In the genomic region with DNA sequence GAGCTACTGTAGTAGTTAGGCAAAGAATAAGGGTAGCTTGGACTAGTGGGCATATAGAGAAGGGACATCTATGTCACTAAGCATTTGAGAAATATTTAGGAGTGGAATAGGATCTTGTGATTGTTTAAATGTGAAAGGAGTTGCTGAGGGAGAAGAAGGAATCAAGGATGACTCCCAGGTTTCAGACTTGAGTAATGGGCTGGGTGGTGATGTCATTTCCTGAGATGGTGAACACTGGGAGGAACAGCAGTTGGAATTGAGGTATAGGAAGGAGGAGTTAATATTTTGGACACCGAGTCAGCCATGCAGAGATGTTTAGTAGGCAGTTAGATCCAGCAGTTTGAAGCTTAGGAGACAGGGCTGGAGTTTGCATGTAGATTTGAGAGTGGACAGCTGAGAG, we compare ENCODE assay signal across 18 cellular contexts.
"Had no signal": no experiment of that assay in that cellular context is flagged by ENCODE, and none has a peak within 500 bp of the region (broad histone marks: within the 10 kb centered on the region; RNA-seq: fewer than 3 reads in every experiment).

No MANE protein-coding gene starts in this region.

- H3K9me3 ChIP-seq: ascending aorta, left lung, sigmoid colon, suprapubic skin, upper lobe of left lung had no signal

- H3K4me1 ChIP-seq: ascending aorta, left lung, suprapubic skin, upper lobe of left lung had no signal

- H3K4me3 ChIP-seq: ascending aorta, left lung, sigmoid colon, suprapubic skin, upper lobe of left lung had no signal

- H3K27ac Mint-ChIP-seq: activated CD4-positive, alpha-beta T cell treated with anti-CD3 and anti-CD28 coated beads for 36 hours; activated CD8-positive, alpha-beta T cell treated with anti-CD3 and anti-CD28 coated beads for 36 hours; activated naive CD8-positive, alpha-beta T cell treated with anti-CD3 and anti-CD28 coated beads, Interleukin-2, amount 50 U/mL, for 24 hours; activated T-helper 1 cell treated with anti-CD3 and anti-CD28 coated beads, Interleukin-12 subunit alpha, Interleukin-12 subunit beta, Interleukin-2, Interleukin-4 antibody, amounts not matched to agents 30 ng/mL and 10 ng/mL and 1 ng/mL, durations not matched to agents 14 hours and 24 hours and 36 hours; memory B cell had no signal

- H3K27me3 Mint-ChIP-seq: activated CD8-positive, alpha-beta T cell treated with anti-CD3 and anti-CD28 coated beads for 36 hours had no signal

- ATAC-seq: activated CD4-positive, alpha-beta T cell treated with anti-CD3 and anti-CD28 coated beads for 36 hours; activated CD8-positive, alpha-beta T cell treated with anti-CD3 and anti-CD28 coated beads for 36 hours; activated naive CD8-positive, alpha-beta T cell treated with anti-CD3 and anti-CD28 coated beads, Interleukin-2, amount 50 U/mL, for 24 hours; left lung had no signal

- H3K4me1 Mint-ChIP-seq: activated CD4-positive, alpha-beta T cell treated with anti-CD3 and anti-CD28 coated beads for 36 hours; activated naive CD8-positive, alpha-beta T cell treated with anti-CD3 and anti-CD28 coated beads, Interleukin-2, amount 50 U/mL, for 24 hours had no signal

- DNase-seq: activated CD4-positive, alpha-beta T cell treated with anti-CD3 and anti-CD28 coated beads for 36 hours; activated CD8-positive, alpha-beta memory T cell treated with anti-CD3 and anti-CD28 coated beads, Interleukin-2, amount 50 U/mL, for 48 hours; activated CD8-positive, alpha-beta T cell treated with anti-CD3 and anti-CD28 coated beads for 36 hours; activated naive CD4-positive, alpha-beta T cell; activated naive CD8-positive, alpha-beta T cell treated with anti-CD3 and anti-CD28 coated beads, Interleukin-2, amount 50 U/mL, for 24 hours; effector CD4-positive, alpha-beta T cell; left lung; sigmoid colon; stimulated activated naive CD4-positive, alpha-beta T cell treated with Interleukin-2 at 50 U/mL for 16 hours; T-helper 9 cell; upper lobe of left lung had no signal

- H3K27ac ChIP-seq: ascending aorta, left lung, suprapubic skin, upper lobe of left lung had no signal

- H3K4me3 Mint-ChIP-seq: activated CD4-positive, alpha-beta T cell treated with anti-CD3 and anti-CD28 coated beads for 36 hours; activated CD8-positive, alpha-beta T cell treated with anti-CD3 and anti-CD28 coated beads for 36 hours; activated naive CD8-positive, alpha-beta T cell treated with anti-CD3 and anti-CD28 coated beads, Interleukin-2, amount 50 U/mL, for 24 hours; activated T-helper 1 cell treated with anti-CD3 and anti-CD28 coated beads, Interleukin-12 subunit alpha, Interleukin-12 subunit beta, Interleukin-2, Interleukin-4 antibody, amounts not matched to agents 30 ng/mL and 10 ng/mL and 1 ng/mL, durations not matched to agents 14 hours and 24 hours and 36 hours; memory B cell; neural crest cell had no signal

- FAIRE-seq: colon, islet of Langerhans had no signal

- H3K9me3 Mint-ChIP-seq: activated CD8-positive, alpha-beta T cell treated with anti-CD3 and anti-CD28 coated beads for 36 hours; activated naive CD8-positive, alpha-beta T cell treated with anti-CD3 and anti-CD28 coated beads, Interleukin-2, amount 50 U/mL, for 24 hours; activated T-helper 1 cell treated with anti-CD3 and anti-CD28 coated beads, Interleukin-12 subunit alpha, Interleukin-12 subunit beta, Interleukin-2, Interleukin-4 antibody, amounts not matched to agents 30 ng/mL and 10 ng/mL and 1 ng/mL, durations not matched to agents 14 hours and 24 hours and 36 hours; neural crest cell had no signal

- H3K36me3 ChIP-seq: ascending aorta, left lung, sigmoid colon, suprapubic skin, upper lobe of left lung had no signal

- H3K27me3 ChIP-seq: ascending aorta, left lung, sigmoid colon, suprapubic skin, upper lobe of left lung had no signal
